Comparison of ENCODE assay signal across 19 cellular contexts in genomic region chr3:143538577-143538981, GRCh38.
A peak's percentile ranks its signal among the peaks of the same experiment; 100 is the strongest.
DNase-seq lines count a peak whose midpoint lies in the region; ATAC-seq, FAIRE-seq and TF ChIP-seq lines count a peak whose summit lies in the region.
"Had no signal": no experiment of that assay in that cellular context is flagged by ENCODE, and none has a peak within 500 bp of the region (broad histone marks: within the 10 kb centered on the region; RNA-seq: fewer than 3 reads in every experiment).

No MANE protein-coding gene starts in this region.

- H3K79me2 ChIP-seq in ACC112 (ENCODE audit: control insufficient read depth, insufficient read depth, low read length, unreplicated experiment), result no peaks in the 10 kb centered on the region

- H2AFZ ChIP-seq in ACC112 (ENCODE audit: low read length, unreplicated experiment), result peak overlapping the region; percentile 10

- H3K27ac ChIP-seq in ACC112 (ENCODE audit: low read depth, low read length) (peak overlapping the region; percentile 91), right cardiac atrium (ENCODE audit: low read length) (no peak overlapping the region)
- H3K27ac ChIP-seq: left lung, neutrophil, vagina had no signal

- H3K27me3 ChIP-seq in ACC112 (ENCODE audit: insufficient read depth, low read length) (no peaks in the 10 kb centered on the region), right cardiac atrium (ENCODE audit: control insufficient read depth, insufficient read depth) (no peaks in the 10 kb centered on the region)
- H3K27me3 ChIP-seq: heart left ventricle, left lung, neutrophil, vagina had no signal

- no peak for DNase-seq in GM12892 (ENCODE audit: insufficient read length)
- peak; percentile 11 for DNase-seq in cerebellar cortex (ENCODE audit: low spot score)
- no peak for DNase-seq in right cardiac atrium
- DNase-seq in central memory CD4-positive, alpha-beta T cell, result no peak
- DNase-seq in mucosa of gallbladder (ENCODE audit: low spot score), result no peak
- DNase-seq in D721Med (ENCODE audit: insufficient read length, low spot score), result no peak
- DNase-seq in foreskin melanocyte, result no peak
- DNase-seq: ACHN; activated CD4-positive, alpha-beta memory T cell treated with anti-CD3 and anti-CD28 coated beads, Interleukin-2, amount 10 ng/mL, durations not matched to agents 7 days and 5 days; activated gamma-delta T cell; DMS79; heart left ventricle; left lung; NCI-H1417 treated with DMSO at 0.1 percent for 48 hours; NCI-H526 treated with DMSO at 0.1 percent for 48 hours; T-helper 9 cell had no signal

- no peaks in the 10 kb centered on the region for H3K36me3 ChIP-seq in ACC112 (ENCODE audit: insufficient read depth, low read length)
- H3K36me3 ChIP-seq: heart left ventricle, left lung, neutrophil, vagina had no signal

- FAIRE-seq in GM12892 (lab: Jason Lieb, UNC) (peak; percentile 70), D721Med (lab: Jason Lieb, UNC) (no peak)

- peaks cover 38% of the 10 kb centered on the region for H3K4me1 ChIP-seq in ACC112 (ENCODE audit: control insufficient read depth, insufficient read depth, low read length, unreplicated experiment)
- no peaks in the 10 kb centered on the region for H3K4me1 ChIP-seq in right cardiac atrium (ENCODE audit: control insufficient read depth, insufficient read depth, low read length)
- H3K4me1 ChIP-seq: left lung had no signal

- H3K4me3 ChIP-seq in ACC112 (ENCODE audit: low read depth, low read length) (peak overlapping the region; percentile 16; the same call in 1 of the 2 replicates), right cardiac atrium (ENCODE audit: low read length) (no peak overlapping the region)
- H3K4me3 ChIP-seq: heart left ventricle, left lung, vagina had no signal

- H3K9me3 ChIP-seq in right cardiac atrium (ENCODE audit: control insufficient read depth, low read length), result no peaks in the 10 kb centered on the region
- H3K9me3 ChIP-seq: heart left ventricle, left lung, neutrophil, vagina had no signal

- intact Hi-C loops in right cardiac atrium (cut with DNase I), result no loop called here

- no peak for TF ChIP-seq CTCF in D721Med (IDR thresholded peaks at IDR 0.05; ENCODE audit: insufficient read depth, missing control alignments)

- TF ChIP-seq POLR2A in GM12892 (IDR thresholded peaks at IDR 0.05; ENCODE audit: low read depth, low read length), result no peak

- peak; percentile 38 to 55 for ATAC-seq in right cardiac atrium
- ATAC-seq: left lung had no signal

- 54% methylated on average over 2 of the region's 2 CpGs for WGBS in right cardiac atrium
